ENCODE assay signal across 8 cellular contexts in the genomic region with DNA sequence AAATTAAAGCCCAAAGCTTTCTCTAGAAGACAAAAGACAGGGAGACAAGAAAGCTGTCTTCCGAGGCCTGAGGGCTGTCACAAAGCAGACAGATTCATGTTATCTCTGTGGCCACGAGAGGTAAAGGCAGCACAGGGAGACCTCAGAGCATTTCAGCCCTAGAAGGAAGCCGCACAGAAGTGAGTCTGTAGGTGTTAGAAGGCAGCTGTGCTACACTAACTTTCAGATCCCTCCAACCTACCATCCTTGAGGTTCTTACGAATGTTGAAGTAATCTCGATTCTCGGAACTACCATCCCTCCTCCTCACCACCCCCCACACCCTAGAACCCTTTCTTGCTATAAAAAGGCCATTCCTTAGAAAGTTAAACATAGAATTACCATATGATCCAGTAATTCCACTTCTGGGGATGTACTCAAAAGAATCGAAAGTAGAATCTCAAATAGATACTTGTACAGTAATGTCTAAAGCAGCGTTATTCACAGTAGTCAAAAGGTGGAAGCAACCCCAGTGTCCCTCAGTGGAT. TPM values are rescaled to one million over a fixed set of nuclear protein-coding genes. Genes with fewer than 3 reads are reported as not detected.
DNase-seq lines count a peak whose midpoint lies in the region; ATAC-seq and TF ChIP-seq lines count a peak whose summit lies in the region.

No MANE protein-coding gene starts in this region.

- TF ChIP-seq CTCF in foreskin keratinocyte (conservative IDR thresholded peaks at IDR 0.05), result no peak

- peaks cover 16% of the 10 kb centered on the region for H3K4me1 ChIP-seq in foreskin keratinocyte

- ATAC-seq in GM18909 (IDR thresholded peaks at IDR 0.05; ENCODE audit: poor library complexity, unreplicated experiment) (peak; percentile 83), HG02973 (IDR thresholded peaks at IDR 0.05; ENCODE audit: unreplicated experiment) (peak; percentile 78), foreskin keratinocyte (no peak)

- no peak overlapping the region for H3K27ac ChIP-seq in foreskin keratinocyte

- DNase-seq in activated CD4-positive, alpha-beta T cell treated with anti-CD3 and anti-CD28 coated beads, Interleukin-2, amount 50 U/mL, for 48 hours, result peak; percentile 61 to 73
- peak; percentile 12 to 19 for DNase-seq in stimulated activated CD4-positive, alpha-beta T cell treated with anti-CD3 and anti-CD28 coated beads, Interleukin-15, amount 100 ng/mL, for 1 hour (ENCODE audit: low read depth in 1 of 2, low spot score in 1 of 2)
- DNase-seq in HuH-7 (ENCODE audit: low spot score), result no peak
- no peak for DNase-seq in NCI-H2196 (lab: John Stamatoyannopoulos, UW; ENCODE audit: unreplicated experiment)
- DNase-seq in glomerular visceral epithelial cell (ENCODE audit: extremely low spot score), result no peak
- no peak for DNase-seq in foreskin keratinocyte

- H3K27me3 ChIP-seq in foreskin keratinocyte, result no peaks in the 10 kb centered on the region

RNA-seq across cellular contexts. Expression of a gene that starts 21.5 kb away (rescaled TPM):
- 13.0 and 18.8 TPM in 2 replicates for total RNA-seq in foreskin keratinocyte
- 4.1 and 5.3 TPM in 2 replicates for polyA plus RNA-seq in foreskin keratinocyte

Comparison
In these comparisons a context has a peak if more than half of its experiments do, and no peak if none do; other contexts are left out.
1. DNase-seq: peak in activated CD4-positive, alpha-beta T cell treated with anti-CD3 and anti-CD28 coated beads, Interleukin-2, amount 50 U/mL, for 48 hours (2 of 2) and stimulated activated CD4-positive, alpha-beta T cell treated with anti-CD3 and anti-CD28 coated beads, Interleukin-15, amount 100 ng/mL, for 1 hour (2 of 2); none in HuH-7 (single experiment), NCI-H2196 (single experiment), glomerular visceral epithelial cell (single experiment) and foreskin keratinocyte (0 of 2).